ENCODE assay signal across 15 cellular contexts in the genomic region with DNA sequence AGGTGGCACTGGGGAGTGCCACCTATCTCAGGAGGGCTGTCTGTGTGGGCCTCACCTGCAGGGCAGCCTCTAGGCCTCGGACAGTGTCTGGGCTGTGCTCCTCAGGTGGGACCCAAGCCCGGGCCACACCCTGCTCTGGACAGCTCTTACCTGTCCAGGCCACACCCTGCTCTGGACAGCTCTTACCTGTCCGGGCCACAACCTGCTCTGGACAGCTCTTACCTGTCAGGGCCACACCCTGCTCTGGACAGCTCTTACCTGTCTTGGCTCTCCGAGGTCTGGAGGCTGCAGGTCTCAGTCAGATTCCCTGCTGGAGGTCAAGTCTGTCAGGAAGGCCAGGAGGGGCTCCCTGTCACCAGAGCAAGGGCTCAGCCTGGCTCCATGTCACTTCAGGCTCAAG.
"Had no signal": no experiment of that assay in that cellular context is flagged by ENCODE, and none has a peak within 500 bp of the region (broad histone marks: within the 10 kb centered on the region; RNA-seq: fewer than 3 reads in every experiment).

No MANE protein-coding gene starts in this region.

- H3K27ac ChIP-seq: foreskin keratinocyte, sigmoid colon, skin epidermis, thoracic aorta had no signal

- ATAC-seq: foreskin keratinocyte; left cardiac atrium; natural killer cell treated with Interleukin-12 subunit alpha and Interleukin-12 subunit beta and Interleukin-15 and Interleukin-18, amount 100 ng/mL, for 72 hours; stimulated activated naive B cell treated with anti-CD40 and anti-IgM and Interleukin-4, amounts not matched to agents 10 μg/mL and 1 μg/mL and 100 μg/mL, for 72 hours; stimulated activated naive CD8-positive, alpha-beta T cell treated with anti-CD3 and anti-CD28 coated beads, Interleukin-15, amount 100 ng/mL, for 72 hours had no signal

- H3K27me3 ChIP-seq: foreskin keratinocyte, sigmoid colon had no signal

- H3K9me3 ChIP-seq: sigmoid colon, thoracic aorta had no signal

- H3K36me3 ChIP-seq: sigmoid colon, thoracic aorta had no signal

- H3K4me1 ChIP-seq: foreskin keratinocyte had no signal

- H3K4me3 ChIP-seq: sigmoid colon, skin epidermis, thoracic aorta had no signal

- DNase-seq: endodermal cell; erythroblast; foreskin keratinocyte; immature natural killer cell; left cardiac atrium; mammary epithelial cell; sigmoid colon; stimulated activated CD4-positive, alpha-beta T cell treated with anti-CD3 and anti-CD28 coated beads, Interleukin-2, amount 100 ng/mL, for 24 hours; stimulated activated CD4-positive, alpha-beta T cell treated with anti-CD3 and anti-CD28 coated beads, Interleukin-4, amount 100 ng/mL, for 4 hours; stimulated activated naive B cell treated with anti-CD40 and anti-IgM and Interleukin-4, amounts not matched to agents 10 μg/mL and 1 μg/mL and 100 μg/mL, for 72 hours; stimulated activated naive CD8-positive, alpha-beta T cell treated with anti-CD3 and anti-CD28 coated beads, Interleukin-15, amount 100 ng/mL, for 72 hours; trophoblast cell had no signal
